Comparison of ENCODE assay signal across 30 cellular contexts in the genomic region with DNA sequence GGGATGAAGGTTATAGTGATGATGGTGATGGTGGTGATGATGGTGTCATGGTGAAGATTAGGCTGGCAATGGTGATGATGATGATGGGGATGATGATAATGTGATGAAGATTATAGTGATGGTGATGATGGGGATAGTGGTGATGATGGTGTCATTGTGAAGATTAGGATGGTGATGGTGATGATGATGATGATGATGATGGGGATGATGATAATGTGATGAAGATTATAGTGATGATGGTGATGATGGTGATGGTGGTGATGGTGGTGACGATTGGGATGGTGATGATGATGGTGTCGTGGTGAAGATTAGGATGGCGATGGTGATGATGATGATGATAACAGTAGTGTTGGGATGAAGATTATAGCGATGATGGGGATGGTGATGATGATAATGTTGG.
"Had no signal": no experiment of that assay in that cellular context is flagged by ENCODE, and none has a peak within 500 bp of the region (broad histone marks: within the 10 kb centered on the region; RNA-seq: fewer than 3 reads in every experiment).

No MANE protein-coding gene starts in this region.

- H3K36me3 Mint-ChIP-seq: natural killer cell; neural progenitor cell; stimulated activated memory B cell treated with anti-CD40 and anti-IgM and Interleukin-4, amounts not matched to agents 10 μg/mL and 1 μg/mL and 100 μg/mL, for 72 hours had no signal

- H3K79me2 ChIP-seq: parathyroid adenoma had no signal

- H3K4me3 Mint-ChIP-seq: natural killer cell; nephron; neural progenitor cell; stimulated activated memory B cell treated with anti-CD40 and anti-IgM and Interleukin-4, amounts not matched to agents 10 μg/mL and 1 μg/mL and 100 μg/mL, for 72 hours; stimulated activated naive CD8-positive, alpha-beta T cell treated with anti-CD3 and anti-CD28 coated beads, Interleukin-15, amount 100 ng/mL, for 72 hours had no signal

- H3K9ac ChIP-seq: neural progenitor cell, parathyroid adenoma had no signal

- H3K4me1 ChIP-seq: neural progenitor cell, parathyroid adenoma, psoas muscle, spleen, thyroid gland, tibial nerve, upper lobe of left lung, vagina had no signal

- H3K27ac ChIP-seq: neural progenitor cell, ovary, parathyroid adenoma, psoas muscle, skin epidermis, spleen, thoracic aorta, thyroid gland, tibial nerve, upper lobe of left lung, vagina had no signal

- H3K27me3 ChIP-seq: neural progenitor cell, ovary, spleen, thyroid gland, tibial nerve, upper lobe of left lung, vagina had no signal

- H3K36me3 ChIP-seq: neural progenitor cell, ovary, spleen, thoracic aorta, thyroid gland, tibial nerve, upper lobe of left lung, vagina had no signal

- H3K4me1 Mint-ChIP-seq: natural killer cell; nephron; neural progenitor cell; stimulated activated memory B cell treated with anti-CD40 and anti-IgM and Interleukin-4, amounts not matched to agents 10 μg/mL and 1 μg/mL and 100 μg/mL, for 72 hours; stimulated activated naive CD8-positive, alpha-beta T cell treated with anti-CD3 and anti-CD28 coated beads, Interleukin-15, amount 100 ng/mL, for 72 hours had no signal

- H3K9me3 ChIP-seq: ovary, psoas muscle, thoracic aorta, thyroid gland, tibial nerve, upper lobe of left lung, vagina had no signal

- H2AFZ ChIP-seq: neural progenitor cell, parathyroid adenoma had no signal

- DNase-seq: natural killer cell; occipital lobe; ovary; posterior cingulate gyrus; psoas muscle; right cardiac atrium; spleen; stimulated activated CD4-positive, alpha-beta T cell treated with anti-CD3 and anti-CD28 coated beads, Interleukin-12 subunit alpha, Interleukin-12 subunit beta, amount 100 ng/mL, for 4 hours; stimulated activated CD4-positive, alpha-beta T cell treated with anti-CD3 and anti-CD28 coated beads, Interleukin-1b, Interleukin-23, amount 100 ng/mL, for 48 hours; stimulated activated CD4-positive, alpha-beta T cell treated with anti-CD3 and anti-CD28 coated beads, Interleukin-4, amount 100 ng/mL, for 1 hour; stimulated activated CD4-positive, alpha-beta T cell treated with anti-CD3 and anti-CD28 coated beads, Interleukin-4, amount 100 ng/mL, for 4 hours; stimulated activated CD8-positive, alpha-beta memory T cell treated with anti-CD3 and anti-CD28 coated beads, Interleukin-4, amount 100 ng/mL, for 48 hours; stimulated activated naive CD4-positive, alpha-beta T cell; stimulated activated naive CD8-positive, alpha-beta T cell treated with anti-CD3 and anti-CD28 coated beads, Interleukin-15, amount 100 ng/mL, for 72 hours; stimulated activated naive CD8-positive, alpha-beta T cell treated with anti-CD3 and anti-CD28 coated beads, Interleukin-15, Interleukin-2, amounts not matched to agents 100 U/mL and 50 U/mL, for 24 hours; substantia nigra; thyroid gland; trophoblast cell; upper lobe of left lung had no signal

- H3K4me3 ChIP-seq: neural progenitor cell, ovary, psoas muscle, skin epidermis, smooth muscle cell, spleen, thoracic aorta, thyroid gland, tibial nerve, upper lobe of left lung, vagina had no signal

- ATAC-seq: natural killer cell; psoas muscle; right cardiac atrium; sciatic nerve; stimulated activated memory B cell treated with anti-CD40 and anti-IgM and Interleukin-4, amounts not matched to agents 10 μg/mL and 1 μg/mL and 100 μg/mL, for 72 hours; stimulated activated naive CD8-positive, alpha-beta T cell treated with anti-CD3 and anti-CD28 coated beads, Interleukin-15, amount 100 ng/mL, for 72 hours; stimulated activated naive CD8-positive, alpha-beta T cell treated with anti-CD3 and anti-CD28 coated beads, Interleukin-15, Interleukin-2, amounts not matched to agents 100 U/mL and 50 U/mL, for 24 hours had no signal

- H3K4me2 ChIP-seq: neural progenitor cell, smooth muscle cell had no signal

- H3K27ac Mint-ChIP-seq: natural killer cell; nephron; neural progenitor cell; progenitor cell of endocrine pancreas; stimulated activated memory B cell treated with anti-CD40 and anti-IgM and Interleukin-4, amounts not matched to agents 10 μg/mL and 1 μg/mL and 100 μg/mL, for 72 hours; stimulated activated naive CD8-positive, alpha-beta T cell treated with anti-CD3 and anti-CD28 coated beads, Interleukin-15, amount 100 ng/mL, for 72 hours had no signal

- H3K27me3 Mint-ChIP-seq: stimulated activated memory B cell treated with anti-CD40 and anti-IgM and Interleukin-4, amounts not matched to agents 10 μg/mL and 1 μg/mL and 100 μg/mL, for 72 hours; stimulated activated naive CD8-positive, alpha-beta T cell treated with anti-CD3 and anti-CD28 coated beads, Interleukin-15, amount 100 ng/mL, for 72 hours had no signal
